In genomic region chr7:154566877-154567276, GRCh38 we compare ENCODE assay signal across 20 cellular contexts.
DNase-seq lines count a peak whose midpoint lies in the region; ATAC-seq and TF ChIP-seq lines count a peak whose summit lies in the region.
"Had no signal": no experiment of that assay in that cellular context is flagged by ENCODE, and none has a peak within 500 bp of the region (broad histone marks: within the 10 kb centered on the region; RNA-seq: fewer than 3 reads in every experiment).

No MANE protein-coding gene starts in this region.

- DNase-seq in DMS 273 (lab: John Stamatoyannopoulos, UW; ENCODE audit: unreplicated experiment) (peak; percentile 23), DMS 273 treated with DMSO at 0.1 percent for 48 hours (lab: John Stamatoyannopoulos, UW) (no peak), hepatocyte (ENCODE audit: low spot score) (peak; percentile 28), smooth muscle cell (lab: John Stamatoyannopoulos, UW; ENCODE audit: unreplicated experiment) (no peak), ACHN (no peak), inferior parietal cortex (ENCODE audit: extremely low spot score) (no peak)
- DNase-seq: 8988T; activated naive CD8-positive, alpha-beta T cell treated with anti-CD3 and anti-CD28 coated beads, Interleukin-2, amount 50 U/mL, for 24 hours; activated T-cell treated with anti-CD3 and anti-CD28 coated beads, Interleukin-2, amount 50 U/mL, for 72 hours; caudate nucleus; effector CD8-positive, alpha-beta T cell; EL; hypothalamus; KBM-7; left colon; NCI-H187; spleen had no signal

- H3K79me2 ChIP-seq in OCI-LY3 (ENCODE audit: low read length) (no peaks in the 10 kb centered on the region), hepatocyte (no peaks in the 10 kb centered on the region), smooth muscle cell (ENCODE audit: low read depth) (no peaks in the 10 kb centered on the region)

- H3K9ac ChIP-seq in OCI-LY3 (ENCODE audit: low read length) (no peak overlapping the region), smooth muscle cell (ENCODE audit: low read depth) (no peak overlapping the region)

- H3K27ac ChIP-seq in OCI-LY3 (ENCODE audit: low read length) (no peak overlapping the region), hepatocyte (no peak overlapping the region), smooth muscle cell (ENCODE audit: low read depth) (no peak overlapping the region)
- H3K27ac ChIP-seq: spleen, tibial nerve had no signal

- H3K27me3 ChIP-seq in OCI-LY3 (ENCODE audit: low read depth, low read length): no peaks in the 10 kb centered on the region
- no peaks in the 10 kb centered on the region for H3K27me3 ChIP-seq in hepatocyte
- no peaks in the 10 kb centered on the region for H3K27me3 ChIP-seq in smooth muscle cell (ENCODE audit: low read depth)
- H3K27me3 ChIP-seq: spleen, tibial nerve had no signal

- H3K4me2 ChIP-seq in OCI-LY3 (ENCODE audit: low read length): no peak overlapping the region
- no peak overlapping the region for H3K4me2 ChIP-seq in hepatocyte
- H3K4me2 ChIP-seq in smooth muscle cell: no peak overlapping the region

- H4K20me1 ChIP-seq in OCI-LY3 (ENCODE audit: insufficient read depth, low read length) (no peaks in the 10 kb centered on the region), hepatocyte (ENCODE audit: insufficient read depth, poor library complexity, severe bottlenecking) (no peaks in the 10 kb centered on the region), smooth muscle cell (ENCODE audit: low read depth) (no peaks in the 10 kb centered on the region)

- H3K4me3 ChIP-seq in OCI-LY3 (ENCODE audit: low read length): no peak overlapping the region
- no peak overlapping the region for H3K4me3 ChIP-seq in hepatocyte
- H3K4me3 ChIP-seq in smooth muscle cell: no peak overlapping the region
- H3K4me3 ChIP-seq: spleen, tibial nerve had no signal

- H3K4me1 ChIP-seq in OCI-LY3 (ENCODE audit: low read length) (no peaks in the 10 kb centered on the region), hepatocyte (ENCODE audit: insufficient read depth) (no peaks in the 10 kb centered on the region), smooth muscle cell (ENCODE audit: low read depth) (no peaks in the 10 kb centered on the region)
- H3K4me1 ChIP-seq: spleen, tibial nerve had no signal

- H3K9me2 ChIP-seq in hepatocyte (replicated peaks; ENCODE audit: insufficient read depth): no peaks in the 10 kb centered on the region

- H3K9me3 ChIP-seq in OCI-LY3 (ENCODE audit: insufficient read depth, low read length): no peaks in the 10 kb centered on the region
- H3K9me3 ChIP-seq in hepatocyte (ENCODE audit: low read depth): no peaks in the 10 kb centered on the region
- H3K9me3 ChIP-seq in smooth muscle cell (replicated peaks; ENCODE audit: low read depth): no peaks in the 10 kb centered on the region
- H3K9me3 ChIP-seq: tibial nerve had no signal

- no peak overlapping the region for H2AFZ ChIP-seq in OCI-LY3 (ENCODE audit: low read depth, low read length)
- H2AFZ ChIP-seq in hepatocyte: no peak overlapping the region
- H2AFZ ChIP-seq in smooth muscle cell (ENCODE audit: low read depth): no peak overlapping the region

- no peak for ATAC-seq in HG02852 (IDR thresholded peaks at IDR 0.05; ENCODE audit: unreplicated experiment)
- ATAC-seq: activated naive CD8-positive, alpha-beta T cell treated with anti-CD3 and anti-CD28 coated beads, Interleukin-2, amount 50 U/mL, for 24 hours; activated T-cell treated with anti-CD3 and anti-CD28 coated beads, Interleukin-2, amount 50 U/mL, for 72 hours; left colon had no signal

- 67% methylated on average over 1 of the region's 1 CpG for WGBS in hepatocyte (ENCODE audit: low lambda C conversion rate, missing lambda C conversion rate)
- 73% methylated on average over 1 of the region's 1 CpG for WGBS in smooth muscle cell (ENCODE audit: low lambda C conversion rate)

- no peaks in the 10 kb centered on the region for H3K36me3 ChIP-seq in OCI-LY3 (replicated peaks; ENCODE audit: low read depth, low read length)
- no peaks in the 10 kb centered on the region for H3K36me3 ChIP-seq in hepatocyte (replicated peaks; ENCODE audit: insufficient read depth, low read depth)
- no peaks in the 10 kb centered on the region for H3K36me3 ChIP-seq in smooth muscle cell (ENCODE audit: low read depth)
- H3K36me3 ChIP-seq: spleen, tibial nerve had no signal

- H3F3A ChIP-seq in smooth muscle cell (ENCODE audit: low read depth): no peaks in the 10 kb centered on the region

- TF ChIP-seq CTCF in OCI-LY3 (IDR thresholded peaks at IDR 0.05; ENCODE audit: low read depth, low read length) (peak; percentile 17), hepatocyte (IDR thresholded peaks at IDR 0.05; ENCODE audit: poor library complexity) (peak; percentile 50), smooth muscle cell (IDR thresholded peaks at IDR 0.05; ENCODE audit: borderline replicate concordance, insufficient read depth, poor library complexity, severe bottlenecking) (peak; percentile 34)

- in situ Hi-C loops in ACHN (cut with HindIII; ENCODE audit: low pct_ligation_motif_present, low pct_unique_long_range_greater_than_20kb, low sequenced_read_pairs): no loop called here

Comparison
In these comparisons a context has a peak if more than half of its experiments do, and no peak if none do; other contexts are left out.
1. DNase-seq: peak in DMS 273 (single experiment) and hepatocyte (single experiment); none in DMS 273 treated with DMSO at 0.1 percent for 48 hours (single experiment), smooth muscle cell (single experiment), ACHN (single experiment) and inferior parietal cortex (single experiment).
2. Peak in every context shown above with its lines, with median percentiles within 50 percentile points of each other: CTCF ChIP-seq.